In the genomic region with DNA sequence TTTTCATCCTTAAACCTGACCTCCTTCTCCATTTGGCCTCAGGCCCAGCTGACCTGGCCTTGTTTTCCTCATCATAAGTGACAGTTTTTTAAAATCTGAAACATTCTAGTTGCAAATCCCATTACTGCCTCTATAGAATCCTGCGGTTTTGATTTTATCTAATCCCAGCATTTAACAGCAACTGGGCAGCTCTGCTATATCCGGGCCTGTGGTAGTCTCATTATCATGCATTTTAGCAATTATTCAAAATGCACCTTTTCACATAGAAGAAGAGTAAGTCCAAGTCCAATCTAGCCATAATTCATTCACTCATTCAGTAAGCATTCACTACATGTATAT, we compare ENCODE assay signal across 12 cellular contexts. TPM values are rescaled to one million over a fixed set of nuclear protein-coding genes. Genes with fewer than 3 reads are reported as not detected.
DNase-seq lines count a peak whose midpoint lies in the region; ATAC-seq and TF ChIP-seq lines count a peak whose summit lies in the region.
"Had no signal": no experiment of that assay in that cellular context is flagged by ENCODE, and none has a peak within 500 bp of the region (broad histone marks: within the 10 kb centered on the region; RNA-seq: fewer than 3 reads in every experiment).

No MANE protein-coding gene starts in this region.

- H2BK5ac ChIP-seq in IMR-90 (ENCODE audit: low read depth, low read length, poor library complexity, severe bottlenecking): no peak overlapping the region

- TF ChIP-seq RAD21 in IMR-90 (IDR thresholded peaks at IDR 0.05; ENCODE audit: low read length): no peak

- no peak overlapping the region for H3K14ac ChIP-seq in IMR-90 (replicated peaks; ENCODE audit: low read depth, low read length)

- H2BK15ac ChIP-seq in IMR-90 (ENCODE audit: low read depth, low read length): no peak overlapping the region; the same call in 2 of the 3 replicates

- peak overlapping the region; percentile 26 for H2AFZ ChIP-seq in IMR-90 (replicated peaks; ENCODE audit: low read length, poor library complexity)
- peak overlapping the region; percentile 52 for H2AFZ ChIP-seq in smooth muscle cell (ENCODE audit: low read depth)

- H3K27ac ChIP-seq in IMR-90 (ENCODE audit: insufficient read depth, low read length) (no peak overlapping the region), smooth muscle cell (ENCODE audit: low read depth) (no peak overlapping the region)
- H3K27ac ChIP-seq: BLaER1 treated with 17β-estradiol and CSF1 and Interleukin-3, amounts not matched to agents 10 nM and 100 nM; gastrocnemius medialis had no signal

- peaks cover 5% of the 10 kb centered on the region for H3K4me1 ChIP-seq in IMR-90 (ENCODE audit: control insufficient read depth, insufficient read depth, low read length)
- no peaks in the 10 kb centered on the region for H3K4me1 ChIP-seq in smooth muscle cell (ENCODE audit: low read depth)
- H3K4me1 ChIP-seq: gastrocnemius medialis had no signal

- no peak overlapping the region for H3K9ac ChIP-seq in IMR-90 (ENCODE audit: low read depth, low read length)
- H3K9ac ChIP-seq in smooth muscle cell (ENCODE audit: low read depth): no peak overlapping the region
- H3K9ac ChIP-seq: BLaER1 treated with 17β-estradiol and CSF1 and Interleukin-3, amounts not matched to agents 10 nM and 100 nM had no signal

- BruUV-seq in Calu3 (replicated peaks; lab: Mats Ljungman, UMichigan): no TSS peak
- BruUV-seq in IMR-90 (replicated peaks; lab: Mats Ljungman, UMichigan): no TSS peak

- in situ Hi-C loops in IMR-90 (cut with MboI; ENCODE audit: low sequenced_read_pairs): loop anchor here (5.0 to 25.0 kb wide), 2 partner anchors 99 to 209 kb away; no protein-coding TSS in a partner anchor

- intact Hi-C loops in Calu3 (cut with micrococcal nuclease; ENCODE audit: unreplicated experiment): loop anchor here (1.0 to 5.0 kb wide), 4 partner anchors 30 to 324 kb away; no protein-coding TSS in a partner anchor
- intact Hi-C loops in IMR-90 (cut with micrococcal nuclease): loop anchor here (1.0 to 10.0 kb wide), 7 partner anchors 53 to 424 kb away; a partner anchor contains a TSS

- no peaks in the 10 kb centered on the region for H3K79me1 ChIP-seq in IMR-90 (ENCODE audit: low read depth in 1 of 2, low read length in 2 of 2)

- H3K56ac ChIP-seq in IMR-90 (ENCODE audit: extremely low read depth, insufficient read depth, low read length): no peak overlapping the region

- ATAC-seq in IMR-90 (ENCODE audit: low read depth) (no peak), T-cell (replicated peaks in 1 of 4) (no peak), HG03135 (IDR thresholded peaks at IDR 0.05; ENCODE audit: unreplicated experiment) (no peak), esophagus mucosa (no peak)
- ATAC-seq in activated naive CD8-positive, alpha-beta T cell treated with anti-CD3 and anti-CD28 coated beads, Interleukin-2, amount 50 U/mL, for 24 hours: no peak

- POLR2A ChIA-PET in IMR-90 (lab: Charles Lee; ENCODE audit: unreplicated experiment) (no interaction called here), T-cell (lab: Charles Lee) (no interaction called here)

- no peaks in the 10 kb centered on the region for H3F3A ChIP-seq in smooth muscle cell (ENCODE audit: low read depth)

- no peaks in the 10 kb centered on the region for H3K79me2 ChIP-seq in smooth muscle cell (ENCODE audit: low read depth)

- no peak for TF ChIP-seq POLR2A in IMR-90 (IDR thresholded peaks at IDR 0.05; ENCODE audit: low read depth, low read length)

- DNase-seq in Calu3 (no peak), IMR-90 (no peak), smooth muscle cell (lab: John Stamatoyannopoulos, UW; ENCODE audit: unreplicated experiment) (no peak), T-cell (no peak)
- DNase-seq in activated naive CD8-positive, alpha-beta T cell treated with anti-CD3 and anti-CD28 coated beads, Interleukin-2, amount 50 U/mL, for 24 hours: no peak
- DNase-seq: amniotic stem cell, gastrocnemius medialis, MM.1S had no signal

- no peak overlapping the region for H4K91ac ChIP-seq in IMR-90 (ENCODE audit: insufficient read depth, low read depth, low read length)

- H3K36me3 ChIP-seq in IMR-90 (ENCODE audit: control insufficient read depth, insufficient read depth, low read length) (no peaks in the 10 kb centered on the region), smooth muscle cell (ENCODE audit: low read depth) (no peaks in the 10 kb centered on the region)
- H3K36me3 ChIP-seq: BLaER1 treated with 17β-estradiol and CSF1 and Interleukin-3, amounts not matched to agents 10 nM and 100 nM; gastrocnemius medialis had no signal

- H4K8ac ChIP-seq in IMR-90 (ENCODE audit: low read depth in 2 of 2, low read length in 2 of 2): no peak overlapping the region

- TF ChIP-seq CTCF in Calu3 (IDR thresholded peaks at IDR 0.05; ENCODE audit: unreplicated experiment) (no peak), IMR-90 (conservative IDR thresholded peaks at IDR 0.05; ENCODE audit: low read depth, low read length) (no peak), smooth muscle cell (IDR thresholded peaks at IDR 0.05; ENCODE audit: borderline replicate concordance, insufficient read depth, poor library complexity, severe bottlenecking) (no peak)

- no peak overlapping the region; the same call in 1 of the 2 replicates for H2AK5ac ChIP-seq in IMR-90 (ENCODE audit: low read depth, low read length)

- no peak overlapping the region for H2AK9ac ChIP-seq in IMR-90 (replicated peaks; ENCODE audit: low read depth, low read length, poor library complexity)

- CTCF ChIA-PET in Calu3 (lab: Charles Lee) (interaction anchor here (0.6 to 1.1 kb wide), 4 partner anchors 17 to 229 kb away, joined by 3 read pairs; no protein-coding TSS in a partner anchor), IMR-90 (lab: Yijun Ruan, JAX) (interaction anchor here (0.9 to 3.3 kb wide), 7 partner anchors 9 to 427 kb away, joined by 3 to 14 read pairs (median 3); no protein-coding TSS in a partner anchor), T-cell (lab: Charles Lee) (interaction anchor here (0.5 to 3.7 kb wide), 33 partner anchors 10 to 385 kb away, joined by 3 to 23 read pairs (median 4); no protein-coding TSS in a partner anchor)

- H3K27ac Mint-ChIP-seq in Calu3 (ENCODE audit: unreplicated experiment): peak overlapping the region; percentile 11
- H3K27ac Mint-ChIP-seq in activated naive CD8-positive, alpha-beta T cell treated with anti-CD3 and anti-CD28 coated beads, Interleukin-2, amount 50 U/mL, for 24 hours: peak overlapping the region; percentile 31
- H3K27ac Mint-ChIP-seq in T-cell: no peak overlapping the region

- H3K27me3 Mint-ChIP-seq in Calu3 (ENCODE audit: unreplicated experiment) (no peaks in the 10 kb centered on the region), T-cell (no peaks in the 10 kb centered on the region)
- H3K27me3 Mint-ChIP-seq in activated naive CD8-positive, alpha-beta T cell treated with anti-CD3 and anti-CD28 coated beads, Interleukin-2, amount 50 U/mL, for 24 hours: no peaks in the 10 kb centered on the region

- H3K36me3 Mint-ChIP-seq in Calu3 (ENCODE audit: insufficient read depth, unreplicated experiment) (no peaks in the 10 kb centered on the region), T-cell (no peaks in the 10 kb centered on the region)
- H3K36me3 Mint-ChIP-seq in activated naive CD8-positive, alpha-beta T cell treated with anti-CD3 and anti-CD28 coated beads, Interleukin-2, amount 50 U/mL, for 24 hours (ENCODE audit: low read depth): no peaks in the 10 kb centered on the region

- H3K4ac ChIP-seq in IMR-90 (ENCODE audit: low read depth, low read length): no peak overlapping the region

- H2BK20ac ChIP-seq in IMR-90 (ENCODE audit: low read depth, low read length): no peak overlapping the region

- H3K9me3 ChIP-seq in IMR-90 (ENCODE audit: control insufficient read depth, insufficient read depth, low read length): no peaks in the 10 kb centered on the region
- no peaks in the 10 kb centered on the region for H3K9me3 ChIP-seq in smooth muscle cell (replicated peaks; ENCODE audit: low read depth)
- H3K9me3 ChIP-seq: BLaER1 treated with 17β-estradiol and CSF1 and Interleukin-3, amounts not matched to agents 10 nM and 100 nM; gastrocnemius medialis had no signal

- H3K18ac ChIP-seq in IMR-90 (ENCODE audit: low read depth, low read length): no peak overlapping the region

- H3K9me3 Mint-ChIP-seq in Calu3 (ENCODE audit: low read depth, unreplicated experiment) (no peaks in the 10 kb centered on the region), T-cell (no peaks in the 10 kb centered on the region)
- no peaks in the 10 kb centered on the region for H3K9me3 Mint-ChIP-seq in activated naive CD8-positive, alpha-beta T cell treated with anti-CD3 and anti-CD28 coated beads, Interleukin-2, amount 50 U/mL, for 24 hours

- H2BK120ac ChIP-seq in IMR-90 (ENCODE audit: low read depth, low read length): no peak overlapping the region

- H3K23ac ChIP-seq in IMR-90 (ENCODE audit: low read depth, low read length): no peak overlapping the region

- H3K4me3 ChIP-seq in IMR-90 (ENCODE audit: insufficient read depth, low read depth, low read length) (no peak overlapping the region), smooth muscle cell (no peak overlapping the region)
- H3K4me3 ChIP-seq: BLaER1 treated with 17β-estradiol and CSF1 and Interleukin-3, amounts not matched to agents 10 nM and 100 nM; gastrocnemius medialis had no signal

- no peak overlapping the region for H3K4me2 ChIP-seq in IMR-90 (ENCODE audit: low read depth, low read length)
- H3K4me2 ChIP-seq in smooth muscle cell: peak overlapping the region; percentile 80

- H3K4me1 Mint-ChIP-seq in Calu3 (ENCODE audit: low read depth, unreplicated experiment): peaks cover 31% of the 10 kb centered on the region
- H3K4me1 Mint-ChIP-seq in activated naive CD8-positive, alpha-beta T cell treated with anti-CD3 and anti-CD28 coated beads, Interleukin-2, amount 50 U/mL, for 24 hours: peaks cover 27% of the 10 kb centered on the region
- peaks cover 13 to 37% (median 20%) of the 10 kb centered on the region in 3 donors for H3K4me1 Mint-ChIP-seq in T-cell

- dilution Hi-C loops in IMR-90 (cut with HindIII; ENCODE audit: low sequenced_read_pairs, unreplicated experiment): no loop called here

- H4K20me1 ChIP-seq in IMR-90 (ENCODE audit: insufficient read depth, low read length) (no peaks in the 10 kb centered on the region), smooth muscle cell (ENCODE audit: low read depth) (no peaks in the 10 kb centered on the region)
- H4K20me1 ChIP-seq: BLaER1 treated with 17β-estradiol and CSF1 and Interleukin-3, amounts not matched to agents 10 nM and 100 nM had no signal

- H4K5ac ChIP-seq in IMR-90 (ENCODE audit: low read depth, low read length): no peak overlapping the region

- H3K27me3 ChIP-seq in IMR-90 (ENCODE audit: control insufficient read depth, insufficient read depth, low read length) (no peaks in the 10 kb centered on the region), smooth muscle cell (ENCODE audit: low read depth) (no peaks in the 10 kb centered on the region)
- H3K27me3 ChIP-seq: BLaER1 treated with 17β-estradiol and CSF1 and Interleukin-3, amounts not matched to agents 10 nM and 100 nM; dorsolateral prefrontal cortex; gastrocnemius medialis had no signal

- 90% methylated on average over 2 of the region's 2 CpGs; no CpG with 5 or more reads in 1 of the 2 experiments for WGBS in IMR-90 (ENCODE audit: extremely low coverage in 2 of 2, insufficient read length in 1 of 2), 2 experiments
- WGBS in smooth muscle cell (ENCODE audit: low lambda C conversion rate): 61% methylated on average over 2 of the region's 2 CpGs

- H3K9me1 ChIP-seq in IMR-90 (ENCODE audit: insufficient read depth, low read length): no peaks in the 10 kb centered on the region

- peak overlapping the region; percentile 34 for H3K4me3 Mint-ChIP-seq in Calu3 (ENCODE audit: low read depth, unreplicated experiment)
- H3K4me3 Mint-ChIP-seq in activated naive CD8-positive, alpha-beta T cell treated with anti-CD3 and anti-CD28 coated beads, Interleukin-2, amount 50 U/mL, for 24 hours: peak overlapping the region; percentile 50
- H3K4me3 Mint-ChIP-seq in T-cell: peak overlapping the region in 1 of 3 donors; percentile 55

RNA-seq across cellular contexts. Expression of a gene that starts 28.6 kb away (rescaled TPM):
- total RNA-seq in Calu3 (2022) (69.4 and 85.6 TPM in 2 replicates), IMR-90 (2012; rRNA removed) (5.0 and 6.4 TPM in 2 replicates), smooth muscle cell (1.6 and 1.7 TPM in 2 replicates), T-cell (100 to 1,000 TPM in 2 of 5 donors, 10 to 100 TPM in 3; 82.6 to 114 (median 96.0) TPM), esophagus mucosa (2.2 TPM)
- polyA plus RNA-seq in IMR-90 (2012; rRNA removed) (1.3 and 2.2 TPM in 2 replicates), smooth muscle cell (0.74 and 0.94 TPM in 2 replicates)
- 0.25 and 0.29 TPM in 2 replicates for polyA plus RNA-seq in IMR-90 (2012; cell fraction: cytosol; rRNA removed)
- 0.07 and 0.97 TPM in 2 replicates for polyA plus RNA-seq in IMR-90 (2012; cell fraction: nucleus; rRNA removed; ENCODE audit: low replicate concordance)

RNA-seq across cellular contexts. Expression of a gene that starts 58.3 kb away (rescaled TPM):
- total RNA-seq in Calu3 (2022) (28.3 and 32.6 TPM in 2 replicates), IMR-90 (2012; rRNA removed) (112 and 204 TPM in 2 replicates), smooth muscle cell (170 and 174 TPM in 2 replicates), T-cell (100 to 1,000 TPM in 1 of 5 donors, 10 to 100 TPM in 4; 53.3 to 100 (median 60.8) TPM), esophagus mucosa (22.1 TPM)
- polyA plus RNA-seq in IMR-90 (2012; rRNA removed) (40.4 and 48.0 TPM in 2 replicates), smooth muscle cell (38.6 and 46.3 TPM in 2 replicates)
- 9.2 and 19.6 TPM in 2 replicates for polyA plus RNA-seq in IMR-90 (2012; cell fraction: cytosol; rRNA removed)
- 8.4 and 78.2 TPM in 2 replicates for polyA plus RNA-seq in IMR-90 (2012; cell fraction: nucleus; rRNA removed; ENCODE audit: low replicate concordance)

Comparison
In these comparisons a context has a peak if more than half of its experiments do, and no peak if none do; other contexts are left out.
1. H3K27ac Mint-ChIP-seq: peak in Calu3 (single experiment) and activated naive CD8-positive, alpha-beta T cell treated with anti-CD3 and anti-CD28 coated beads, Interleukin-2, amount 50 U/mL, for 24 hours (single experiment); none in T-cell (0 of 2).